8 cellular contexts compared by ENCODE assay signal in the genomic region with DNA sequence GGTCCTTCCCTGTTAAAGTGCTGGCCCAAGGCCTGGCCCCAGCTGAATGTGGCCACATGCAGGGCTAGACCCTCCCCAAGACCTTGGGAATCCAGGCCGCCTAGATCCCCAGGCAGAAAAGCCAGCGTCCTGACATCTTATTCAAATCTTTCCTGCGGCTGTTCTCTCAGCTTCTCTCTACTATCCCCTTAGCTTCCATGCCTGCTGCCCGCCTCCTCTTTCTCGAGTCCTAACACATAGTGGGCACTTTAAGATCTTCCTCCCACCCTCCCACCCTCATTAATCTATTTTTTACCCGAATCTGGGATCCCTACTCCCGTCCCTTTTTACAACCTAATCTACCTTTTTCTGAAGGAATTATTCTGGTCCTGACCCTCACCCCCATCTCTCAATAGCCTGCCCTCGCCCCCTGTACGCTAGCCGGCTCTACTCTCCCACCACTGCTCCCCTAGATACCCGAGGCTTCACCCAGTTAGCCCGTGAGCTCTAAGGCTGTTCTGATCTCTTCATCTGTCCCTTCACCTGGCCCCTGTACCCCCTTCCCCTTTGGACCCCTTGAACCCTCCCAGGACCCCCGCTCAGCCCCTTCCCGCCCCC. TPM values are rescaled to one million over a fixed set of nuclear protein-coding genes. Genes with fewer than 3 reads are reported as not detected.
DNase-seq lines count a peak whose midpoint lies in the region; ATAC-seq and TF ChIP-seq lines count a peak whose summit lies in the region.

A gene with protein sequence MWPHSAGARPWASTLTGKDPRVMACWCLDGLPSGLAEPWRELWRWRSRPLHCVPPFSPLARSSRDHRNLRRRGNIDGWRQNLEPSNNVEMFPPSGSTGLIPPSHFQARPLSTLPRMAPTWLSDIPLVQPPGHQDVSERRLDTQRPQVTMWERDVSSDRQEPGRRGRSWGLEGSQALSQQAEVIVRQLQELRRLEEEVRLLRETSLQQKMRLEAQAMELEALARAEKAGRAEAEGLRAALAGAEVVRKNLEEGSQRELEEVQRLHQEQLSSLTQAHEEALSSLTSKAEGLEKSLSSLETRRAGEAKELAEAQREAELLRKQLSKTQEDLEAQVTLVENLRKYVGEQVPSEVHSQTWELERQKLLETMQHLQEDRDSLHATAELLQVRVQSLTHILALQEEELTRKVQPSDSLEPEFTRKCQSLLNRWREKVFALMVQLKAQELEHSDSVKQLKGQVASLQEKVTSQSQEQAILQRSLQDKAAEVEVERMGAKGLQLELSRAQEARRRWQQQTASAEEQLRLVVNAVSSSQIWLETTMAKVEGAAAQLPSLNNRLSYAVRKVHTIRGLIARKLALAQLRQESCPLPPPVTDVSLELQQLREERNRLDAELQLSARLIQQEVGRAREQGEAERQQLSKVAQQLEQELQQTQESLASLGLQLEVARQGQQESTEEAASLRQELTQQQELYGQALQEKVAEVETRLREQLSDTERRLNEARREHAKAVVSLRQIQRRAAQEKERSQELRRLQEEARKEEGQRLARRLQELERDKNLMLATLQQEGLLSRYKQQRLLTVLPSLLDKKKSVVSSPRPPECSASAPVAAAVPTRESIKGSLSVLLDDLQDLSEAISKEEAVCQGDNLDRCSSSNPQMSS (minus strand): TSS at position 260 of the 597 bp plus-strand sequence. CDS start 202 bp downstream, at position 58.

- peak within 1 kb of the TSS; percentile 95 for H3K27ac Mint-ChIP-seq in activated T-cell treated with anti-CD3 and anti-CD28 coated beads, Interleukin-2, amount 50 U/mL, for 24 hours
- peak within 1 kb of the TSS; percentile 81 for H3K27ac Mint-ChIP-seq in activated CD8-positive, alpha-beta T cell treated with anti-CD3 and anti-CD28 coated beads, Interleukin-2, amount 10 ng/mL, durations not matched to agents 7 days and 5 days

- peaks cover 20 to 26% of the 10 kb centered on the region in 2 donors for H3K4me1 ChIP-seq in gastrocnemius medialis

- TF ChIP-seq POLR2A in gastrocnemius medialis (IDR thresholded peaks at IDR 0.05), result no peak

- in situ Hi-C loops in gastrocnemius medialis (cut with MboI; ENCODE audit: low sequenced_read_pairs in 4 of 4), result no loop called here

- peak within 1 kb of the TSS; percentile 60 to 86 (median 78) for H3K4me3 ChIP-seq in gastrocnemius medialis

- H3K4me1 Mint-ChIP-seq in activated T-cell treated with anti-CD3 and anti-CD28 coated beads, Interleukin-2, amount 50 U/mL, for 24 hours (ENCODE audit: low read depth), result peaks cover 31% of the 10 kb centered on the region
- H3K4me1 Mint-ChIP-seq in activated CD8-positive, alpha-beta T cell treated with anti-CD3 and anti-CD28 coated beads, Interleukin-2, amount 10 ng/mL, durations not matched to agents 7 days and 5 days (ENCODE audit: low read depth), result peaks cover 38% of the 10 kb centered on the region

- H3K36me3 ChIP-seq in gastrocnemius medialis, result peaks cover 0 to 14% of the 10 kb centered on the region in 2 donors

- intact Hi-C loops in left ventricle myocardium superior (cut with micrococcal nuclease), result no loop called here
- intact Hi-C loops in gastrocnemius medialis (cut with DNase I; ENCODE audit: low total_unique reads), result loop anchor here (1.0 to 5.0 kb wide), 3 partner anchors 29 to 115 kb away; partner anchors contain the start of gene HLA-C

- peak; percentile 36 for DNase-seq in activated T-cell treated with anti-CD3 and anti-CD28 coated beads, Interleukin-2, amount 50 U/mL, for 24 hours
- no peak for DNase-seq in activated T-cell treated with anti-CD3 and anti-CD28 coated beads, Interleukin-2, amount 50 U/mL, for 1 hour
- no peak for DNase-seq in activated CD8-positive, alpha-beta T cell treated with anti-CD3 and anti-CD28 coated beads, Interleukin-2, amount 10 ng/mL, durations not matched to agents 7 days and 5 days
- DNase-seq in left ventricle myocardium superior, result no peak
- DNase-seq in gastrocnemius medialis, result no peak
- no peak for DNase-seq in NCI-H1048 (lab: John Stamatoyannopoulos, UW)
- DNase-seq in D341Med (ENCODE audit: low spot score), result no peak

- no peaks in the 10 kb centered on the region for H3K27me3 Mint-ChIP-seq in activated T-cell treated with anti-CD3 and anti-CD28 coated beads, Interleukin-2, amount 50 U/mL, for 24 hours
- no peaks in the 10 kb centered on the region for H3K27me3 Mint-ChIP-seq in activated CD8-positive, alpha-beta T cell treated with anti-CD3 and anti-CD28 coated beads, Interleukin-2, amount 10 ng/mL, durations not matched to agents 7 days and 5 days (ENCODE audit: low read depth)

- peak; percentile 43 for ATAC-seq in activated CD8-positive, alpha-beta T cell treated with anti-CD3 and anti-CD28 coated beads, Interleukin-2, amount 10 ng/mL, durations not matched to agents 7 days and 5 days
- ATAC-seq in left ventricle myocardium superior (peak; percentile 40), gastrocnemius medialis (no peak), GM19324 (IDR thresholded peaks at IDR 0.05; ENCODE audit: low FRiP score, unreplicated experiment) (no peak)

- no peaks in the 10 kb centered on the region for H3K9me3 Mint-ChIP-seq in activated T-cell treated with anti-CD3 and anti-CD28 coated beads, Interleukin-2, amount 50 U/mL, for 24 hours
- H3K9me3 Mint-ChIP-seq in activated CD8-positive, alpha-beta T cell treated with anti-CD3 and anti-CD28 coated beads, Interleukin-2, amount 10 ng/mL, durations not matched to agents 7 days and 5 days (ENCODE audit: insufficient read depth), result no peaks in the 10 kb centered on the region

- peak within 1 kb of the TSS; percentile 82 to 89 (median 86) for H3K27ac ChIP-seq in gastrocnemius medialis

- CTCF ChIA-PET in activated CD8-positive, alpha-beta T cell treated with anti-CD3 and anti-CD28 coated beads, Interleukin-2, amount 10 ng/mL, durations not matched to agents 7 days and 5 days (lab: Charles Lee), result interaction anchor here (0.9 to 4.0 kb wide), 8 partner anchors 10 to 242 kb away, joined by 3 to 21 read pairs (median 5); no protein-coding TSS in a partner anchor

- TF ChIP-seq CTCF in gastrocnemius medialis (IDR thresholded peaks at IDR 0.05 in 4 of 5, conservative IDR thresholded peaks at IDR 0.05 in 1 of 5), result no peak

- H3K9me3 ChIP-seq in gastrocnemius medialis, result no peaks in the 10 kb centered on the region

- peak within 1 kb of the TSS; percentile 90 for H3K4me3 Mint-ChIP-seq in activated T-cell treated with anti-CD3 and anti-CD28 coated beads, Interleukin-2, amount 50 U/mL, for 24 hours
- peak within 1 kb of the TSS; percentile 91 for H3K4me3 Mint-ChIP-seq in activated CD8-positive, alpha-beta T cell treated with anti-CD3 and anti-CD28 coated beads, Interleukin-2, amount 10 ng/mL, durations not matched to agents 7 days and 5 days

- peaks cover 84% of the 10 kb centered on the region for H3K36me3 Mint-ChIP-seq in activated T-cell treated with anti-CD3 and anti-CD28 coated beads, Interleukin-2, amount 50 U/mL, for 24 hours (ENCODE audit: low read depth)
- peaks cover 53% of the 10 kb centered on the region for H3K36me3 Mint-ChIP-seq in activated CD8-positive, alpha-beta T cell treated with anti-CD3 and anti-CD28 coated beads, Interleukin-2, amount 10 ng/mL, durations not matched to agents 7 days and 5 days (ENCODE audit: low read depth)

- H3K27me3 ChIP-seq in gastrocnemius medialis, result no peaks in the 10 kb centered on the region

- POLR2A ChIA-PET in activated CD8-positive, alpha-beta T cell treated with anti-CD3 and anti-CD28 coated beads, Interleukin-2, amount 10 ng/mL, durations not matched to agents 7 days and 5 days (lab: Charles Lee), result interaction anchor here (0.6 to 1.4 kb wide), 2 partner anchors 24 to 243 kb away, joined by 3 read pairs; no protein-coding TSS in a partner anchor

RNA-seq across cellular contexts. Expression of the gene that starts here (rescaled TPM):
- 10 to 100 TPM; 36.5 to 41.9 TPM for total RNA-seq in activated CD8-positive, alpha-beta T cell treated with anti-CD3 and anti-CD28 coated beads, Interleukin-2, amount 10 ng/mL, durations not matched to agents 7 days and 5 days
- total RNA-seq in left ventricle myocardium superior (11.2 TPM), gastrocnemius medialis (10 to 100 TPM in 1 of 4 donors, 1 to 10 TPM in 3; 4.9 to 34.3 (median 7.7) TPM)

Comparison
In these comparisons a context has a peak if more than half of its experiments do, and no peak if none do; other contexts are left out.
1. ATAC-seq: peak in activated CD8-positive, alpha-beta T cell treated with anti-CD3 and anti-CD28 coated beads, Interleukin-2, amount 10 ng/mL, durations not matched to agents 7 days and 5 days (single experiment) and left ventricle myocardium superior (single experiment); none in gastrocnemius medialis (0 of 2) and GM19324 (single experiment).